ENCODE assay signal across 26 cellular contexts in genomic region chr21:33835920-33836319, GRCh38.
"Had no signal": no experiment of that assay in that cellular context is flagged by ENCODE, and none has a peak within 500 bp of the region (broad histone marks: within the 10 kb centered on the region; RNA-seq: fewer than 3 reads in every experiment).

No MANE protein-coding gene starts in this region.

- H3K36me3 ChIP-seq: uterus had no signal

- ATAC-seq: stimulated activated effector memory CD8-positive, alpha-beta T cell treated with anti-CD3 and anti-CD28 coated beads, Interleukin-12 subunit alpha, Interleukin-12 subunit beta, amount 100 ng/mL, for 72 hours; stimulated activated memory B cell treated with anti-CD40 and anti-IgM and Interleukin-4, amounts not matched to agents 10 μg/mL and 1 μg/mL and 100 μg/mL, for 72 hours; stimulated activated naive B cell treated with anti-CD40 and anti-IgM and Interleukin-4, amounts not matched to agents 10 μg/mL and 1 μg/mL and 100 μg/mL, for 72 hours; stimulated activated naive CD8-positive, alpha-beta T cell treated with anti-CD3 and anti-CD28 coated beads, Interleukin-15, amount 100 ng/mL, for 72 hours; stimulated activated naive CD8-positive, alpha-beta T cell treated with anti-CD3 and anti-CD28 coated beads, Interleukin-15, Interleukin-2, amounts not matched to agents 100 U/mL and 50 U/mL, for 24 hours; upper lobe of right lung had no signal

- DNase-seq: stimulated activated CD4-positive, alpha-beta T cell treated with anti-CD3 and anti-CD28 coated beads, Interleukin-2, amount 100 ng/mL, for 48 hours; stimulated activated CD4-positive, alpha-beta T cell treated with anti-CD3 and anti-CD28 coated beads, Interleukin-4, amount 100 ng/mL, for 1 hour; stimulated activated CD4-positive, alpha-beta T cell treated with anti-CD3 and anti-CD28 coated beads, Interleukin-4, amount 100 ng/mL, for 24 hours; stimulated activated CD4-positive, alpha-beta T cell treated with anti-CD3 and anti-CD28 coated beads, Interleukin-4, amount 100 ng/mL, for 4 hours; stimulated activated CD8-positive, alpha-beta memory T cell treated with anti-CD3 and anti-CD28 coated beads, Interleukin-4, amount 100 ng/mL, for 48 hours; stimulated activated naive B cell treated with anti-CD40 and anti-IgM and Interleukin-4, amounts not matched to agents 10 μg/mL and 1 μg/mL and 100 μg/mL, for 72 hours; stimulated activated naive CD4-positive, alpha-beta T cell; stimulated activated naive CD4-positive, alpha-beta T cell treated with Interleukin-2 at 50 U/mL for 16 hours; stimulated activated naive CD8-positive, alpha-beta T cell treated with anti-CD3 and anti-CD28 coated beads, Interleukin-15, amount 100 ng/mL, for 72 hours; stimulated activated naive CD8-positive, alpha-beta T cell treated with anti-CD3 and anti-CD28 coated beads, Interleukin-15, Interleukin-2, amounts not matched to agents 100 U/mL and 50 U/mL, for 24 hours; stomach; substantia nigra; testis; thyroid gland; transverse colon; upper lobe of left lung; upper lobe of right lung; uterus had no signal

- H3K4me1 ChIP-seq: stomach, suprapubic skin, tibial nerve, transverse colon, uterus, vagina had no signal

- H3K4me3 ChIP-seq: stomach, suprapubic skin, testis, thoracic aorta, thyroid gland, tibial artery, tibial nerve, transverse colon, upper lobe of left lung, upper lobe of right lung, uterus, vagina had no signal

- H3K27ac ChIP-seq: stomach, suprapubic skin, thoracic aorta, thyroid gland, tibial artery, tibial nerve, transverse colon, upper lobe of left lung, upper lobe of right lung, uterus, vagina had no signal

- H3K27me3 ChIP-seq: stomach, suprapubic skin, testis, thyroid gland, tibial artery, tibial nerve, transverse colon, upper lobe of left lung, upper lobe of right lung, uterus, vagina had no signal

- H3K9me3 ChIP-seq: stomach, suprapubic skin, testis, thoracic aorta, thyroid gland, tibial artery, tibial nerve, transverse colon, upper lobe of left lung, upper lobe of right lung, uterus, vagina had no signal

- FAIRE-seq: urothelium cell line had no signal
